Comparison of ENCODE assay signal across 1 cellular context in the genomic region with DNA sequence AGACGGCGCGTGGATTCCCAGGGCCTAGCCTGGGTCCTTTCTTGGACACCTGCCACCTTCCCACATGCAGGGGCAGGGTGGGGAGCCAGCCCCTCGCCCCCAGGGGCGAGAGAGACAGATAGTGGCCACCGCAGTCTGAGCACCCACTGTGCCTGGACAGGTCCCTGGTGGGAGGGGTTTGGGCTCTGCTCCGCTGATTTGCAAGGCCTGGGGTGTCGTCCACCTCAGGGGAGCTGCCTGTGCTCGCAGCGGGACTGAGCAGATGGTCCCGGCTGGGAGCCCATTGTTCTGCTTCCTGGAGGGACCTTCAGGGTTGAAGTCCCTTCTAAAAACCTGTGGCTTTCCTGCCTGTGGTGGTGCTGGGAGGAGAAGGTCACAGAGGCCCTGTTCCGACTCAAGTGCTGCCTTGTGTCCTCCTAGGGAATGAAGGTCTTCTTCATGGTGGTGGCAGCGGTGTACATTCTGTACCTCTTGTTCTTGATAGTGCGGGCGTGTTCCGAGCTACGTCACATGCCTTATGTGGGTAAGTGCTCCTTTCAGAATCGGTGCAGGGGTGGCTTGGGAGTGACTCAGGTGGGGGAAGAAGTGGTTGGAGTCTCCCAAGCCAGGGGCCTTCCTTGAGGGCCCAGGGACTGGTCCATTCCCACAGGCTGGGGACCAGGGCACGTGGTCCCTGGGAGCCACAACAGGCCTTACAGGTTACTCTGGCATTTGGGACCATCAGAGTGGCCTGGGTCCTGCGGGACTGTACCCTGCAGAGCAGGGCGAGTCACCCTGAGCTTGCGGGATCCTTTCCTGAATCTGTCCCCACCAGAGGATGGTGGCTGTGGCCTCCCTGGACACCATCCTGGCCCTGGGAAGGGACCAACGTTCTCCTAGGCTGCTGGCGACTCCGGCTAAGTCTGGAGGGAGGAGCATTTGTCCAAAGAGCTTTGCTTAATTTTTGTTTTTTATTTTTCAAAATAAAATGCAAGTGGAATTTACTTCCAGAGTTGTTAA.
TF ChIP-seq lines count a peak whose summit lies in the region.

No MANE protein-coding gene starts in this region.

TF ChIP-seq in HEK293, 187 proteins besides CTCF, POLR2A, EP300 and RAD21:
- TF ChIP-seq ZIC2 (tag by site-specific recombination; IDR thresholded peaks at IDR 0.05) (peak; percentile 89), ZSCAN16 (tag by site-specific recombination; IDR thresholded peaks at IDR 0.05) (no peak)
